ENCODE assay signal across 8 cellular contexts in genomic region chr5:71778678-71779276, GRCh38. TPM values are rescaled to one million over a fixed set of nuclear protein-coding genes. Genes with fewer than 3 reads are reported as not detected.
DNase-seq lines count a peak whose midpoint lies in the region; ATAC-seq and TF ChIP-seq lines count a peak whose summit lies in the region.

No MANE protein-coding gene starts in this region.

- H3K4me1 Mint-ChIP-seq in activated CD4-positive, alpha-beta T cell treated with anti-CD3 and anti-CD28 coated beads for 36 hours: peaks cover 22% of the 10 kb centered on the region
- peaks cover 12% of the 10 kb centered on the region for H3K4me1 Mint-ChIP-seq in activated CD4-positive, alpha-beta T cell treated with anti-CD3 and anti-CD28 coated beads, Interleukin-2, amount 10 ng/mL, durations not matched to agents 24 days and 14 days
- H3K4me1 Mint-ChIP-seq in endothelial cell (ENCODE audit: unreplicated experiment): peaks cover 2% of the 10 kb centered on the region
- H3K4me1 Mint-ChIP-seq in naive thymus-derived CD8-positive, alpha-beta T cell: peaks cover 5 to 14% (median 13%) of the 10 kb centered on the region in 4 donors

- H3K36me3 Mint-ChIP-seq in activated CD4-positive, alpha-beta T cell treated with anti-CD3 and anti-CD28 coated beads for 36 hours (ENCODE audit: low read depth): no peaks in the 10 kb centered on the region
- H3K36me3 Mint-ChIP-seq in activated CD4-positive, alpha-beta T cell treated with anti-CD3 and anti-CD28 coated beads, Interleukin-2, amount 10 ng/mL, durations not matched to agents 24 days and 14 days (ENCODE audit: low read depth): no peaks in the 10 kb centered on the region
- H3K36me3 Mint-ChIP-seq in endothelial cell (ENCODE audit: low read depth, unreplicated experiment): no peaks in the 10 kb centered on the region
- no peaks in the 10 kb centered on the region for H3K36me3 Mint-ChIP-seq in naive thymus-derived CD8-positive, alpha-beta T cell

- no peaks in the 10 kb centered on the region for H3K9me3 Mint-ChIP-seq in activated CD4-positive, alpha-beta T cell treated with anti-CD3 and anti-CD28 coated beads for 36 hours (ENCODE audit: low read depth)
- no peaks in the 10 kb centered on the region for H3K9me3 Mint-ChIP-seq in activated CD4-positive, alpha-beta T cell treated with anti-CD3 and anti-CD28 coated beads, Interleukin-2, amount 10 ng/mL, durations not matched to agents 24 days and 14 days
- H3K9me3 Mint-ChIP-seq in endothelial cell (ENCODE audit: unreplicated experiment): no peaks in the 10 kb centered on the region
- H3K9me3 Mint-ChIP-seq in naive thymus-derived CD8-positive, alpha-beta T cell: no peaks in the 10 kb centered on the region

- H3K27ac Mint-ChIP-seq in activated CD4-positive, alpha-beta T cell treated with anti-CD3 and anti-CD28 coated beads for 36 hours: no peak overlapping the region
- H3K27ac Mint-ChIP-seq in activated CD4-positive, alpha-beta T cell treated with anti-CD3 and anti-CD28 coated beads, Interleukin-2, amount 10 ng/mL, durations not matched to agents 24 days and 14 days: no peak overlapping the region
- no peak overlapping the region for H3K27ac Mint-ChIP-seq in endothelial cell (ENCODE audit: unreplicated experiment)
- no peak overlapping the region for H3K27ac Mint-ChIP-seq in naive thymus-derived CD8-positive, alpha-beta T cell

- ATAC-seq in activated CD4-positive, alpha-beta T cell treated with anti-CD3 and anti-CD28 coated beads for 36 hours: no peak
- ATAC-seq in naive thymus-derived CD8-positive, alpha-beta T cell: no peak
- no peak for ATAC-seq in HG03039 (IDR thresholded peaks at IDR 0.05; ENCODE audit: unreplicated experiment)
- ATAC-seq in HG02973 (IDR thresholded peaks at IDR 0.05; ENCODE audit: unreplicated experiment): no peak

- DNase-seq in activated CD4-positive, alpha-beta T cell treated with anti-CD3 and anti-CD28 coated beads for 36 hours: peak; percentile 28
- DNase-seq in activated CD4-positive, alpha-beta T cell treated with anti-CD3 and anti-CD28 coated beads, Interleukin-2, amount 10 ng/mL, durations not matched to agents 24 days and 14 days: no peak
- DNase-seq in NCI-H69 (lab: John Stamatoyannopoulos, UW) (peak; percentile 89), endothelial cell (ENCODE audit: low spot score) (no peak), pons (ENCODE audit: low spot score) (peak; percentile 79)
- DNase-seq in naive thymus-derived CD8-positive, alpha-beta T cell: no peak

- POLR2A ChIA-PET in activated CD4-positive, alpha-beta T cell treated with anti-CD3 and anti-CD28 coated beads for 36 hours (lab: Charles Lee): no interaction called here
- POLR2A ChIA-PET in naive thymus-derived CD8-positive, alpha-beta T cell (lab: Charles Lee): no interaction called here

- H3K27me3 Mint-ChIP-seq in activated CD4-positive, alpha-beta T cell treated with anti-CD3 and anti-CD28 coated beads for 36 hours: peaks cover 3% of the 10 kb centered on the region
- peaks cover 18% of the 10 kb centered on the region for H3K27me3 Mint-ChIP-seq in activated CD4-positive, alpha-beta T cell treated with anti-CD3 and anti-CD28 coated beads, Interleukin-2, amount 10 ng/mL, durations not matched to agents 24 days and 14 days
- H3K27me3 Mint-ChIP-seq in endothelial cell (ENCODE audit: unreplicated experiment): no peaks in the 10 kb centered on the region
- H3K27me3 Mint-ChIP-seq in naive thymus-derived CD8-positive, alpha-beta T cell: peaks cover 1 to 14% (median 7%) of the 10 kb centered on the region in 5 donors

- intact Hi-C loops in activated CD4-positive, alpha-beta T cell treated with anti-CD3 and anti-CD28 coated beads for 36 hours (cut with DNase I, micrococcal nuclease): no loop called here
- intact Hi-C loops in activated CD4-positive, alpha-beta T cell treated with anti-CD3 and anti-CD28 coated beads, Interleukin-2, amount 10 ng/mL, durations not matched to agents 24 days and 14 days (cut with micrococcal nuclease): no loop called here

- no peak overlapping the region for H3K4me3 Mint-ChIP-seq in activated CD4-positive, alpha-beta T cell treated with anti-CD3 and anti-CD28 coated beads for 36 hours
- H3K4me3 Mint-ChIP-seq in activated CD4-positive, alpha-beta T cell treated with anti-CD3 and anti-CD28 coated beads, Interleukin-2, amount 10 ng/mL, durations not matched to agents 24 days and 14 days: no peak overlapping the region
- H3K4me3 Mint-ChIP-seq in endothelial cell (ENCODE audit: unreplicated experiment): no peak overlapping the region
- H3K4me3 Mint-ChIP-seq in naive thymus-derived CD8-positive, alpha-beta T cell: no peak overlapping the region

- peak; percentile 32 for TF ChIP-seq CTCF in endothelial cell (IDR thresholded peaks at IDR 0.05; ENCODE audit: unreplicated experiment)

- CTCF ChIA-PET in activated CD4-positive, alpha-beta T cell treated with anti-CD3 and anti-CD28 coated beads for 36 hours (lab: Charles Lee): no interaction called here

RNA-seq across cellular contexts. Expression of gene CARTPT, which starts 59.7 kb away (rescaled TPM):
- total RNA-seq in activated CD4-positive, alpha-beta T cell treated with anti-CD3 and anti-CD28 coated beads for 36 hours: not detected
- total RNA-seq in activated CD4-positive, alpha-beta T cell treated with anti-CD3 and anti-CD28 coated beads, Interleukin-2, amount 10 ng/mL, durations not matched to agents 24 days and 14 days: not detected in 2 replicates
- 148 TPM for total RNA-seq in endothelial cell (ENCODE audit: unreplicated experiment)
- not detected for total RNA-seq in naive thymus-derived CD8-positive, alpha-beta T cell
- polyA plus RNA-seq in naive thymus-derived CD8-positive, alpha-beta T cell: not detected

Comparison
In these comparisons a context has a peak if more than half of its experiments do, and no peak if none do; other contexts are left out.
1. DNase-seq: peak in activated CD4-positive, alpha-beta T cell treated with anti-CD3 and anti-CD28 coated beads for 36 hours (single experiment), NCI-H69 (single experiment) and pons (single experiment); none in activated CD4-positive, alpha-beta T cell treated with anti-CD3 and anti-CD28 coated beads, Interleukin-2, amount 10 ng/mL, durations not matched to agents 24 days and 14 days (single experiment), endothelial cell (single experiment) and naive thymus-derived CD8-positive, alpha-beta T cell (0 of 10).
2. RNA of gene CARTPT, which starts 59.7 kb away (total RNA-seq): 148 TPM in endothelial cell (single experiment); not detected in activated CD4-positive, alpha-beta T cell treated with anti-CD3 and anti-CD28 coated beads for 36 hours, not detected in activated CD4-positive, alpha-beta T cell treated with anti-CD3 and anti-CD28 coated beads, Interleukin-2, amount 10 ng/mL, durations not matched to agents 24 days and 14 days and not detected in naive thymus-derived CD8-positive, alpha-beta T cell; every median in the first group is over 100 times any median in the second.